In the genomic region with DNA sequence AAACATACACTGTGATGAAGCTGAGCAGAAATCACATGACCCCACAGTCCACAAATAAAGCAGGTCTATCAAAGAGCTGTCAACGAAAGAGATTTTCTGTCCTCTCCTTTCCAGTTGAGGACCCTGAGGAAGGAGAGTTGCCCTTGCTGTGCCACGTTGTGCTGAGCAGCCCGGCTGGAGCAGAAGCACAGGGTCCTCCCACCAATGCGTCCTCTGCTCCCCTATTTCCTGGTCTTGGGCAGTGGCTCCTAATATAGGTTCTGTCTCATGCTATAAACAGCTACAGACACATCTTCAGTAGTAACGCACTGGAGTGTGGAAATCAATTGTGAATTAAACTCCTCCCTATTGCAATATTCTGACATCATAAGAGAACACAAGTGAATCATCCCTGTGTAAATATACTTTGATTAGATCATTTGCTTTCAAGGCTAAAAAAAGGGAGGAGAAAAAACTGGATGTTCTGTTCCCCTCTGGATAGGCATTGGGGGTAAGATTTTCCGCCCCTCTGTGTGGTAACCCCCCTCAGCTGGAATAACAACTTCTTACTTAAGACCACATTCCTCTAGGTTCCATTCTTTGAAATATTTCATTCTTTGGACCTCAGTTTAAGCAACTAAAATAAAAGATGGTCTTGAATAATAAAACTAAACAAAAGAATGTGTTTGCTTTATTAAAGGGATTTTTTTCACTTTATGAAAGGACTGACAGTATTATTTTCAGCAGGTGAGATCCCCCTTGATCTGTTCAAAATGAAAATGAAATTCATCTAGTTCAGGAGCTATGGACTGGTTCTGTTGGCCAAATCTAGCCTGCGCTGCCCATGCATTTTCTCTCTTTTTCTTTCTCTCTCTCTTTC, we compare ENCODE assay signal across 8 cellular contexts. TPM values are rescaled to one million over a fixed set of nuclear protein-coding genes. Genes with fewer than 3 reads are reported as not detected.
DNase-seq lines count a peak whose midpoint lies in the region; ATAC-seq and TF ChIP-seq lines count a peak whose summit lies in the region.

No MANE protein-coding gene starts in this region.

- H3K36me3 ChIP-seq in OCI-LY7 (ENCODE audit: insufficient read depth, low read length), result no peaks in the 10 kb centered on the region

- H2AFZ ChIP-seq in OCI-LY7 (ENCODE audit: low read length), result no peak overlapping the region

- H3K9me3 ChIP-seq in OCI-LY7 (ENCODE audit: low read length), result no peaks in the 10 kb centered on the region

- BruUV-seq in OCI-LY7 (replicated peaks; lab: Mats Ljungman, UMichigan), result no TSS peak

- CTCF ChIA-PET in OCI-LY7 (lab: Charles Lee; ENCODE audit: unreplicated experiment), result no interaction called here

- no peak overlapping the region for H3K4me3 ChIP-seq in OCI-LY7 (ENCODE audit: low read depth, low read length, poor library complexity, severe bottlenecking)

- no peak for TF ChIP-seq CTCF in OCI-LY7 (conservative IDR thresholded peaks at IDR 0.05; ENCODE audit: low read length)

- peak; percentile 9 to 10 for DNase-seq in Kasumi-1 (lab: John Stamatoyannopoulos, UW)
- peak; percentile 96 for DNase-seq in SW480 (ENCODE audit: low spot score)
- no peak for DNase-seq in left ventricle myocardium superior
- peak; percentile 73 for DNase-seq in stromal cell of bone marrow (ENCODE audit: low read depth)
- no peak for DNase-seq in activated CD8-positive, alpha-beta memory T cell treated with anti-CD3 and anti-CD28 coated beads for 24 hours
- no peak for DNase-seq in activated CD4-positive, CD25-positive, alpha-beta regulatory T cell (lab: John Stamatoyannopoulos, UW)
- DNase-seq in OCI-LY7 (ENCODE audit: low spot score), result no peak

- POLR2A ChIA-PET in OCI-LY7 (lab: Charles Lee), result interaction anchor here (1.0 to 1.1 kb wide), 2 partner anchors 14 to 156 kb away, joined by 4 read pairs; no protein-coding TSS in a partner anchor

- ATAC-seq in left ventricle myocardium superior (peak; percentile 70), HG03280 (IDR thresholded peaks at IDR 0.05; ENCODE audit: unreplicated experiment) (no peak)

- no peaks in the 10 kb centered on the region for H4K20me1 ChIP-seq in OCI-LY7 (ENCODE audit: insufficient read depth, low read length)

- H3K9me2 ChIP-seq in OCI-LY7 (ENCODE audit: insufficient read depth, low read length), result no peaks in the 10 kb centered on the region

- H3K79me2 ChIP-seq in OCI-LY7 (ENCODE audit: insufficient read depth, low read depth, low read length), result no peaks in the 10 kb centered on the region

- H3K27ac ChIP-seq in OCI-LY7 (ENCODE audit: low read depth, low read length, poor library complexity, severe bottlenecking), result no peak overlapping the region

- no peak overlapping the region for H3K4me2 ChIP-seq in OCI-LY7 (ENCODE audit: low read length)

- H3K4me1 ChIP-seq in OCI-LY7 (ENCODE audit: insufficient read depth, low read length, poor library complexity, severe bottlenecking), result no peaks in the 10 kb centered on the region

- intact Hi-C loops in left ventricle myocardium superior (cut with micrococcal nuclease), result no loop called here
- intact Hi-C loops in OCI-LY7 (cut with micrococcal nuclease; ENCODE audit: unreplicated experiment), result no loop called here

RNA-seq across cellular contexts. Expression of a gene that starts 8.3 kb away (rescaled TPM):
- total RNA-seq in left ventricle myocardium superior (182 TPM), OCI-LY7 (2022) (0.36 TPM in 1 of 2 replicates, not detected in the other)
- total RNA-seq in OCI-LY7 (2014; rRNA removed; shearing (Covaris generic)), result 0.15 TPM in 1 of 2 replicates, not detected in the other

Comparison
In these comparisons a context has a peak if more than half of its experiments do, and no peak if none do; other contexts are left out.
1. DNase-seq: peak in Kasumi-1 (2 of 2), SW480 (single experiment) and stromal cell of bone marrow (single experiment); none in left ventricle myocardium superior (single experiment), activated CD8-positive, alpha-beta memory T cell treated with anti-CD3 and anti-CD28 coated beads for 24 hours (single experiment), activated CD4-positive, CD25-positive, alpha-beta regulatory T cell (0 of 4) and OCI-LY7 (single experiment).
2. RNA of a gene that starts 8.3 kb away (total RNA-seq): 182 TPM in left ventricle myocardium superior (single experiment); 0.15 to 0.36 TPM in OCI-LY7; every median in the first group is over 100 times any median in the second.